ENCODE assay signal across 11 cellular contexts in genomic region chr5:125043781-125044391, GRCh38.
DNase-seq lines count a peak whose midpoint lies in the region; ATAC-seq and TF ChIP-seq lines count a peak whose summit lies in the region.
"Had no signal": no experiment of that assay in that cellular context is flagged by ENCODE, and none has a peak within 500 bp of the region (broad histone marks: within the 10 kb centered on the region; RNA-seq: fewer than 3 reads in every experiment).

No MANE protein-coding gene starts in this region.

- H3K9me3 Mint-ChIP-seq in MCF 10A (ENCODE audit: unreplicated experiment) (no peaks in the 10 kb centered on the region), WTC11 (peaks cover 5% of the 10 kb centered on the region; the same call in 1 of the 2 replicates)
- H3K9me3 Mint-ChIP-seq: stimulated activated memory B cell treated with anti-CD40 and anti-IgM and Interleukin-4, amounts not matched to agents 10 μg/mL and 1 μg/mL and 100 μg/mL, for 72 hours had no signal

- no peaks in the 10 kb centered on the region for H3K36me3 Mint-ChIP-seq in MCF 10A (ENCODE audit: insufficient read depth, unreplicated experiment)
- no peaks in the 10 kb centered on the region for H3K36me3 Mint-ChIP-seq in WTC11
- H3K36me3 Mint-ChIP-seq: stimulated activated memory B cell treated with anti-CD40 and anti-IgM and Interleukin-4, amounts not matched to agents 10 μg/mL and 1 μg/mL and 100 μg/mL, for 72 hours had no signal

- peak overlapping the region; percentile 70 for H3K27ac Mint-ChIP-seq in MCF 10A (ENCODE audit: low read depth, unreplicated experiment)
- no peak overlapping the region for H3K27ac Mint-ChIP-seq in WTC11
- H3K27ac Mint-ChIP-seq: stimulated activated memory B cell treated with anti-CD40 and anti-IgM and Interleukin-4, amounts not matched to agents 10 μg/mL and 1 μg/mL and 100 μg/mL, for 72 hours had no signal

- WGBS in right lobe of liver (ENCODE audit: insufficient coverage, low coverage, low lambda C conversion rate, missing lambda C conversion rate), result 26% methylated on average over 7 of the region's 8 CpGs

- H3K4me3 Mint-ChIP-seq in MCF 10A (ENCODE audit: unreplicated experiment), result no peak overlapping the region
- no peak overlapping the region for H3K4me3 Mint-ChIP-seq in WTC11
- H3K4me3 Mint-ChIP-seq: stimulated activated memory B cell treated with anti-CD40 and anti-IgM and Interleukin-4, amounts not matched to agents 10 μg/mL and 1 μg/mL and 100 μg/mL, for 72 hours had no signal

- no TSS peak for BruUV-seq in MCF 10A (replicated peaks; lab: Mats Ljungman, UMichigan)

- no peak overlapping the region for H3K27ac ChIP-seq in right lobe of liver

- no peak for TF ChIP-seq CTCF in AG09319 (IDR thresholded peaks at IDR 0.05; ENCODE audit: low read depth, low read length)
- TF ChIP-seq CTCF in MCF 10A (IDR thresholded peaks at IDR 0.05; ENCODE audit: unreplicated experiment), result no peak
- no peak for TF ChIP-seq CTCF in right lobe of liver (IDR thresholded peaks at IDR 0.05)
- no peak for TF ChIP-seq CTCF in WTC11 (IDR thresholded peaks at IDR 0.05)

- POLR2A ChIA-PET in MCF 10A (lab: Yijun Ruan, JAX), result interaction anchor here (0.6 to 1.5 kb wide), 10 partner anchors 10 to 441 kb away, joined by 3 to 8 read pairs (median 4); no protein-coding TSS in a partner anchor
- POLR2A ChIA-PET in WTC11 (lab: Charles Lee), result no interaction called here

- intact Hi-C loops in MCF 10A (cut with micrococcal nuclease), result loop anchor here (5.0 kb wide), 2 partner anchors 302 to 637 kb away; no protein-coding TSS in a partner anchor
- intact Hi-C loops in right lobe of liver (cut with DNase I), result no loop called here

- no peaks in the 10 kb centered on the region for H3K9me3 ChIP-seq in right lobe of liver

- CTCF ChIA-PET in MCF 10A (lab: Yijun Ruan, JAX), result interaction anchor here (0.7 to 1.3 kb wide), 2 partner anchors 17 to 38 kb away, joined by 3 read pairs; no protein-coding TSS in a partner anchor
- CTCF ChIA-PET in WTC11 (lab: Charles Lee), result no interaction called here

- no peak for TF ChIP-seq POLR2A in right lobe of liver (IDR thresholded peaks at IDR 0.05)

- no peaks in the 10 kb centered on the region for H3K27me3 ChIP-seq in right lobe of liver

- no peak overlapping the region for H3K4me3 ChIP-seq in right lobe of liver

- H3K4me1 ChIP-seq in right lobe of liver, result peaks cover 3 to 19% (median 13%) of the 10 kb centered on the region in 4 donors

- no peaks in the 10 kb centered on the region for H3K36me3 ChIP-seq in right lobe of liver

- H3K27me3 Mint-ChIP-seq in MCF 10A (ENCODE audit: insufficient read depth, unreplicated experiment) (no peaks in the 10 kb centered on the region), WTC11 (ENCODE audit: low read depth) (no peaks in the 10 kb centered on the region; the same call in 1 of the 2 replicates)
- H3K27me3 Mint-ChIP-seq: stimulated activated memory B cell treated with anti-CD40 and anti-IgM and Interleukin-4, amounts not matched to agents 10 μg/mL and 1 μg/mL and 100 μg/mL, for 72 hours had no signal

- peaks cover 34% of the 10 kb centered on the region for H3K4me1 Mint-ChIP-seq in MCF 10A (ENCODE audit: insufficient read depth, unreplicated experiment)
- H3K4me1 Mint-ChIP-seq in WTC11, result peaks cover 63% of the 10 kb centered on the region

- DNase-seq in AG09319 (ENCODE audit: extremely low read depth, low read depth), result peak; percentile 50
- peak; percentile 32 for DNase-seq in NCI-H1048 (lab: John Stamatoyannopoulos, UW)
- DNase-seq in MCF 10A (ENCODE audit: unreplicated experiment), result peak; percentile 99
- DNase-seq in right lobe of liver, result peak; percentile 91 to 96 (median 93)
- DNase-seq in WTC11 (ENCODE audit: low spot score), result no peak
- no peak for DNase-seq in activated gamma-delta T cell (lab: John Stamatoyannopoulos, UW)
- DNase-seq: activated CD8-positive, alpha-beta memory T cell treated with anti-CD3 and anti-CD28 coated beads for 24 hours; DND-41 had no signal

- ATAC-seq in right lobe of liver (peak; percentile 97 to 99 (median 98)), WTC11 (no peak), HG03342 (IDR thresholded peaks at IDR 0.05; ENCODE audit: unreplicated experiment) (no peak), GM19455 (IDR thresholded peaks at IDR 0.05; ENCODE audit: unreplicated experiment) (no peak)
- ATAC-seq: stimulated activated memory B cell treated with anti-CD40 and anti-IgM and Interleukin-4, amounts not matched to agents 10 μg/mL and 1 μg/mL and 100 μg/mL, for 72 hours had no signal

TF ChIP-seq in WTC11, 78 proteins besides CTCF, POLR2A, EP300 and RAD21:
- TF ChIP-seq ZNF121 (CRISPR knock-in tag; IDR thresholded peaks at IDR 0.05) (no peak), USF1 (CRISPR knock-in tag; IDR thresholded peaks at IDR 0.05) (no peak), JUN (CRISPR knock-in tag; IDR thresholded peaks at IDR 0.05) (no peak), ZBTB21 (CRISPR knock-in tag; IDR thresholded peaks at IDR 0.05; ENCODE audit: borderline replicate concordance) (no peak), ETV6 (CRISPR knock-in tag; IDR thresholded peaks at IDR 0.05) (no peak), EMX1 (CRISPR knock-in tag; IDR thresholded peaks at IDR 0.05) (no peak), FOXP1 (CRISPR knock-in tag; IDR thresholded peaks at IDR 0.05; ENCODE audit: borderline replicate concordance) (no peak), NR1H2 (CRISPR knock-in tag; IDR thresholded peaks at IDR 0.05) (no peak), SOX15 (CRISPR knock-in tag; IDR thresholded peaks at IDR 0.05) (no peak), TP53 (CRISPR knock-in tag; IDR thresholded peaks at IDR 0.05) (no peak), ZNF219 (CRISPR knock-in tag; IDR thresholded peaks at IDR 0.05; ENCODE audit: borderline replicate concordance) (no peak), IRF1 (CRISPR knock-in tag; IDR thresholded peaks at IDR 0.05) (no peak), NR3C1 (CRISPR knock-in tag; conservative IDR thresholded peaks at IDR 0.05; ENCODE audit: low read depth) (no peak), HMGXB4 (CRISPR knock-in tag; IDR thresholded peaks at IDR 0.05) (no peak), MYBL2 (CRISPR knock-in tag; IDR thresholded peaks at IDR 0.05) (no peak), MLX (CRISPR knock-in tag; IDR thresholded peaks at IDR 0.05) (no peak)
TF ChIP-seq in WTC11: peak in this region for 0.

Comparison
In these comparisons a context has a peak if more than half of its experiments do, and no peak if none do; other contexts are left out.
1. DNase-seq: peak in AG09319 (single experiment), NCI-H1048 (single experiment), MCF 10A (single experiment) and right lobe of liver (3 of 3); none in WTC11 (single experiment) and activated gamma-delta T cell (single experiment).
2. ATAC-seq: peak in right lobe of liver (4 of 4); none in WTC11 (single experiment), HG03342 (single experiment) and GM19455 (single experiment).